ENCODE assay signal across 10 cellular contexts in genomic region chr13:78160793-78161192, GRCh38.
DNase-seq lines count a peak whose midpoint lies in the region; ATAC-seq lines count a peak whose summit lies in the region.
"Had no signal": no experiment of that assay in that cellular context is flagged by ENCODE, and none has a peak within 500 bp of the region (broad histone marks: within the 10 kb centered on the region; RNA-seq: fewer than 3 reads in every experiment).

No MANE protein-coding gene starts in this region.

- ATAC-seq in GM18499 (IDR thresholded peaks at IDR 0.05; ENCODE audit: insufficient read depth, unreplicated experiment) (peak; percentile 84), HG03432 (IDR thresholded peaks at IDR 0.05; ENCODE audit: unreplicated experiment) (peak; percentile 71), HG02981 (IDR thresholded peaks at IDR 0.05; ENCODE audit: unreplicated experiment) (no peak)
- ATAC-seq: foreskin keratinocyte had no signal

- peak; percentile 83 for DNase-seq in SIG-M5 (lab: John Stamatoyannopoulos, UW)
- DNase-seq in renal cortical epithelial cell (ENCODE audit: low read depth) = peak; percentile 46
- no peak for DNase-seq in iPS-NIHi11 (ENCODE audit: low spot score)
- no peak for DNase-seq in UCSD-AML1 (lab: John Stamatoyannopoulos, UW; ENCODE audit: unreplicated experiment)
- DNase-seq: activated gamma-delta T cell treated with Interleukin-2 at 50 U/mL for 16 hours, nephron progenitor cell had no signal

Comparison
In these comparisons a context has a peak if more than half of its experiments do, and no peak if none do; other contexts are left out.
1. DNase-seq: peak in SIG-M5 (single experiment) and renal cortical epithelial cell (single experiment); none in iPS-NIHi11 (single experiment) and UCSD-AML1 (single experiment).